Comparison of ENCODE assay signal across 10 cellular contexts in the genomic region with DNA sequence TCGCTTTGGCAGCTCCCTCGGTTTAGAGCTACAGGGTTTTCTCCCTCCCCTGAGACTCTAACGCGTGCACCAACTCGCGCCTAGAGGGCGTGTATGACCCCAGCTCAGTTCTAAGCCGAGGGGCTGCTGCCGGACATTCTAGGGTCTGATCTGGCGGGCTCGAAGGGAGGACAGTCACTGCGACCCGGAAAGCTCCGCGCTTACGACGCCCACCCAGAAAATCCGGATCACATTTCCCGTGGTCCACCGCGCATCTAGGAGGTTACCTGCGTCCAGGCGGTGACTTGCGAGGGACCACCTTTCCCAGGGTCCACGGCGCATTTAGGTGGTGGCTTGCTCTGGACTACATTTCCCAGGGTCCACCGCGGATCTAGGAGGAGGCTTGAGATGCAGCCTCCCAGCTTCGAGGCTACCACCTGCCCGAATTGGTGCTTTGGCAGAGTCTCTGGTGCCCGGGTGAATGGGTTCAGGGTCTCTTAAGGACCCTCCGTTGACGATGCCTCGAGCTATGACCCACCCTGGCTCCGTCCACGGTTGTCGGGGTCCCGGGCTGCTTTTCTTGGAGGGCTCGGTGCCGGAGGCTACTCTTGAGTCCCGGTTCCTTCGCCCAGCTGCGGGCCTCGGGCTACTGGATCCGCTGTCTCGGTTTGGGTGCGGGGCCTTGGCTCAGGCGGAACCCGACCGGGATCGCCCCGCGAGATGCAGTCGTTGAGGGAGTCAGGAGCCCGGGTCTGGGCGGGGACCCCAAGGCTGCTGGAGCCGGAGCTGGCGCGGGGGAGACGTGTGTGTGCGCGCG. TPM values are rescaled to one million over a fixed set of nuclear protein-coding genes. Genes with fewer than 3 reads are reported as not detected.
DNase-seq lines count a peak whose midpoint lies in the region; ATAC-seq, FAIRE-seq and TF ChIP-seq lines count a peak whose summit lies in the region.
"Had no signal": no experiment of that assay in that cellular context is flagged by ENCODE, and none has a peak within 500 bp of the region (broad histone marks: within the 10 kb centered on the region; RNA-seq: fewer than 3 reads in every experiment).

No MANE protein-coding gene starts in this region.

- 0 out of 2 replicates have a peak overlapping the region, but pooled peaks have one; percentile 9 for H3K4me3 ChIP-seq in LNCaP clone FGC (ENCODE audit: low read depth, low read length)
- H3K4me3 ChIP-seq in choroid plexus epithelial cell (ENCODE audit: low read depth, low read length), result peak overlapping the region; percentile 39
- H3K4me3 ChIP-seq in kidney (ENCODE audit: low read length in 2 of 2), result peak overlapping the region; percentile 62 to 74

- no peak for TF ChIP-seq CTCF in LNCaP clone FGC (IDR thresholded peaks at IDR 0.05; ENCODE audit: control insufficient read depth, extremely low read depth, insufficient read depth)
- no peak for TF ChIP-seq CTCF in choroid plexus epithelial cell (conservative IDR thresholded peaks at IDR 0.05; ENCODE audit: low read depth, low read length)
- TF ChIP-seq CTCF in kidney (IDR thresholded peaks at IDR 0.05; ENCODE audit: borderline replicate concordance, extremely low read depth, insufficient read depth), result no peak

- intact Hi-C loops in kidney (cut with DNase I), result no loop called here

- H3K27ac ChIP-seq in kidney (ENCODE audit: low read depth in 2 of 2, low read length in 2 of 2) (no peak overlapping the region), temporal lobe (ENCODE audit: low read depth, low read length) (peak overlapping the region; percentile 3)
- H3K27ac ChIP-seq: HL-60, RWPE1 had no signal

- FAIRE-seq in kidney (lab: Jason Lieb, UNC), result no peak

- H3K36me3 ChIP-seq in kidney (ENCODE audit: control insufficient read depth in 1 of 2, insufficient read depth in 2 of 2, low read length in 2 of 2), result no peaks in the 10 kb centered on the region

- H3K9ac ChIP-seq in kidney (ENCODE audit: low read length in 2 of 2), result peak overlapping the region in 1 of 2 donors; percentile 51

- no peak for DNase-seq in LNCaP clone FGC (ENCODE audit: low read depth)
- DNase-seq in choroid plexus epithelial cell (ENCODE audit: low read depth), result no peak
- peak; percentile 66 for DNase-seq in kidney

- peaks cover 4 to 8% of the 10 kb centered on the region in 2 donors for H3K4me1 ChIP-seq in kidney (ENCODE audit: control insufficient read depth in 1 of 2, insufficient read depth in 1 of 2, low read depth in 1 of 2, low read length in 2 of 2)

- H3K9me3 ChIP-seq in kidney (ENCODE audit: control insufficient read depth in 1 of 2, low read length in 2 of 2), result no peaks in the 10 kb centered on the region

- no peak for ATAC-seq in HG02840 (IDR thresholded peaks at IDR 0.05; ENCODE audit: low FRiP score, unreplicated experiment)
- ATAC-seq in GM18861 (IDR thresholded peaks at IDR 0.05; ENCODE audit: unreplicated experiment), result no peak
- ATAC-seq in GM21576 (IDR thresholded peaks at IDR 0.05; ENCODE audit: unreplicated experiment), result no peak
- no peak for ATAC-seq in GM18870 (IDR thresholded peaks at IDR 0.05; ENCODE audit: unreplicated experiment)

RNA-seq across cellular contexts. Expression of a gene that starts 30.5 kb away (rescaled TPM):
- 50.8 TPM for total RNA-seq in kidney
- polyA plus RNA-seq in kidney (ENCODE audit: insufficient read depth, low read depth, low replicate concordance), result 21.0 TPM
- total RNA-seq in temporal lobe, result 87.8 TPM

RNA-seq across cellular contexts. Expression of a gene that starts 30.9 kb away (rescaled TPM):
- total RNA-seq in kidney (4.6 TPM), temporal lobe (18.4 TPM)
- 1.5 TPM for polyA plus RNA-seq in kidney (ENCODE audit: insufficient read depth, low read depth, low replicate concordance)

Comparison
In these comparisons a context has a peak if more than half of its experiments do, and no peak if none do; other contexts are left out.
1. H3K4me3 ChIP-seq: peak in every context shown above with its lines; median percentile 68 in kidney; 39 in choroid plexus epithelial cell; 9 in LNCaP clone FGC.